23 cellular contexts compared by ENCODE assay signal in the genomic region with DNA sequence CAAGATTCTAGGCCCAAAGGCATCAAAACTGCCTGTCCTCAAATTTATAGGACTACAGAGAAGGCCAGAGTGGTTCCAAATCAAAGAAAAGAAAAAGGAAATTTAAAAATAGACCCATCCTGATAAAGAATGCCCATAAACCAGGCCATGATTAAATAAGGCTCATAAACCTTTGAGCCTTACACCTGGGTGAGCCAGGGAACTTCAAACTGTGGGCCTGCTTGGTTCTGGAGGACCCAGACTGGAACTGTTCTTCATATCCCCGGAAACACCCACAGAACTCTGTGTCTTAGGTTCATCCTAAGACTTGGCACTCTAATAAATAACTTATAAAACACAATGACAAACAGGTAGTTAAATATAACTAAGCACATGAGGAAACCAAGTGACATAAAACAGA.
"Had no signal": no experiment of that assay in that cellular context is flagged by ENCODE, and none has a peak within 500 bp of the region (broad histone marks: within the 10 kb centered on the region; RNA-seq: fewer than 3 reads in every experiment).

No MANE protein-coding gene starts in this region.

- H3K36me3 ChIP-seq: adrenal gland, breast epithelium, SJSA1 had no signal

- H3K27ac Mint-ChIP-seq: activated CD4-positive, alpha-beta T cell treated with anti-CD3 and anti-CD28 coated beads, Interleukin-2, amount 10 ng/mL, durations not matched to agents 24 days and 14 days; activated naive CD8-positive, alpha-beta T cell treated with anti-CD3 and anti-CD28 coated beads, Interleukin-2, amount 10 ng/mL, durations not matched to agents 7 days and 5 days; T-helper 1 cell treated with Interleukin-12 subunit alpha and Interleukin-12 subunit beta and Interleukin-4 antibody, amounts not matched to agents 30 μg/mL and 1 μg/mL, for 36 hours; WTC11 had no signal

- H3K4me1 ChIP-seq: breast epithelium had no signal

- H3K27ac ChIP-seq: adrenal gland, breast epithelium, SJSA1 had no signal

- DNase-seq: activated CD4-positive, alpha-beta memory T cell treated with anti-CD3 and anti-CD28 coated beads for 36 hours; activated CD4-positive, alpha-beta T cell treated with anti-CD3 and anti-CD28 coated beads, Interleukin-2, amount 10 ng/mL, durations not matched to agents 24 days and 14 days; activated CD4-positive, CD25-positive, alpha-beta regulatory T cell treated with anti-CD3 and anti-CD28 coated beads, Interleukin-2, amount 50 U/mL, for 72 hours; activated CD8-positive, alpha-beta memory T cell treated with anti-CD3 and anti-CD28 coated beads for 24 hours; activated naive CD4-positive, alpha-beta T cell treated with anti-CD3 and anti-CD28 coated beads, Interleukin-2, amount 50 U/mL, for 16 hours; activated naive CD8-positive, alpha-beta T cell treated with anti-CD3 and anti-CD28 coated beads, Interleukin-2, amount 10 ng/mL, durations not matched to agents 7 days and 5 days; activated T-cell treated with anti-CD3 and anti-CD28 coated beads, Interleukin-2, amount 50 U/mL, for 4 hours; adrenal gland; aorta; NCI-H1048; NCI-H146; NCI-H187 treated with DMSO at 0.1 percent for 48 hours; NCI-H2081 treated with DMSO at 0.1 percent for 48 hours; NCI-H446; NCI-H524; SHP77; SW 1271 had no signal

- H3K9me3 Mint-ChIP-seq: activated CD4-positive, alpha-beta memory T cell treated with anti-CD3 and anti-CD28 coated beads for 36 hours; activated T-cell treated with anti-CD3 and anti-CD28 coated beads, Interleukin-2, amount 50 U/mL, for 4 hours; T-helper 1 cell treated with Interleukin-12 subunit alpha and Interleukin-12 subunit beta and Interleukin-4 antibody, amounts not matched to agents 30 μg/mL and 1 μg/mL, for 36 hours had no signal

- FAIRE-seq: RCC 7860 had no signal

- H3K27me3 ChIP-seq: adrenal gland, breast epithelium, SJSA1 had no signal

- H3K4me3 ChIP-seq: adrenal gland, breast epithelium, SJSA1 had no signal

- H3K4me1 Mint-ChIP-seq: WTC11 had no signal

- H3K4me3 Mint-ChIP-seq: activated CD4-positive, alpha-beta memory T cell treated with anti-CD3 and anti-CD28 coated beads for 36 hours; activated CD4-positive, alpha-beta T cell treated with anti-CD3 and anti-CD28 coated beads, Interleukin-2, amount 10 ng/mL, durations not matched to agents 24 days and 14 days; activated naive CD8-positive, alpha-beta T cell treated with anti-CD3 and anti-CD28 coated beads, Interleukin-2, amount 10 ng/mL, durations not matched to agents 7 days and 5 days; activated T-cell treated with anti-CD3 and anti-CD28 coated beads, Interleukin-2, amount 50 U/mL, for 4 hours; T-helper 1 cell treated with Interleukin-12 subunit alpha and Interleukin-12 subunit beta and Interleukin-4 antibody, amounts not matched to agents 30 μg/mL and 1 μg/mL, for 36 hours; WTC11 had no signal

- H3K9me3 ChIP-seq: adrenal gland, breast epithelium, SJSA1 had no signal

- ATAC-seq: activated T-cell treated with anti-CD3 and anti-CD28 coated beads, Interleukin-2, amount 50 U/mL, for 4 hours; SK-N-SH treated with all-trans-retinoic acid at 6 μM for 48 hours; WTC11 had no signal
